29 cellular contexts compared by ENCODE assay signal in the genomic region with DNA sequence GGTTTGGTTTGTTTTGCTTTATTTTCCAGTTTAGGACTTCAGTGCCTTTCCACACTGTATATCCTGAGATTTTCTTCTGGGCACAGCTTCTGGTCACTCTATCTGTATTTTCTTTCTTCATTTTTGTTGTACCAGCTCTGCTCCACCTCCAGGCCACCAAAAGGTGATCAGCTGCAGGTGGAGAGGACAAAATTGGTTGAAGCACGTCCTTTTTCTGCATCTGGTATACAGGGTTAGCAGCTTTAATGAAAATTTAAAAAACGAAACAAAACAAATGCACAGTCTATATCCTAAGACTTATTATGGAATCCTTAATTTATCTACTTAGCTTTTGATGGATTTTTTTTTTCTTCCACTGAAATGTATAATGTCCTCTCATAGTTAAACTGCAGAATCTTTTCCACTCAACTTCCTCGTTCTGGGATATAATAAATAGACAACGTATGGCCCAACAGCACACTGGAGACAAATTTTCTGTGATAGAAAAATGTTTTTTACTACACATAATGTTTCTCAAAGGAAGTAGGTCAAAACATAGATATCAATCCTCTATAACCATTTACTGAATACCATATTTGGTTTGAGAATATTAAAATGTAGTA. TPM values are rescaled to one million over a fixed set of nuclear protein-coding genes. Genes with fewer than 3 reads are reported as not detected.
"Had no signal": no experiment of that assay in that cellular context is flagged by ENCODE, and none has a peak within 500 bp of the region (broad histone marks: within the 10 kb centered on the region; RNA-seq: fewer than 3 reads in every experiment).

No MANE protein-coding gene starts in this region.

- H3K4me1 ChIP-seq: colonic mucosa, esophagus muscularis mucosa, esophagus squamous epithelium, foreskin keratinocyte, gastrocnemius medialis, gastroesophageal sphincter, heart left ventricle, heart right ventricle had no signal

- H3K27ac ChIP-seq: colonic mucosa, coronary artery, dorsolateral prefrontal cortex, epithelial cell of prostate, esophagus muscularis mucosa, esophagus squamous epithelium, foreskin keratinocyte, gastrocnemius medialis, gastroesophageal sphincter, heart left ventricle, heart right ventricle had no signal

- ATAC-seq: effector memory CD8-positive, alpha-beta T cell; esophagus mucosa; foreskin keratinocyte; gastrocnemius medialis; gastroesophageal sphincter; heart left ventricle; heart right ventricle had no signal

- H3K36me3 ChIP-seq: colonic mucosa, esophagus muscularis mucosa, esophagus squamous epithelium, gastrocnemius medialis, gastroesophageal sphincter, heart left ventricle, heart right ventricle had no signal

- H3K9me3 Mint-ChIP-seq: dendritic cell treated with granulocyte-macrophage colony-stimulating factor and Interleukin-4, amounts not matched to agents 40 ng/mL and 50 ng/mL, for 4 days; effector memory CD8-positive, alpha-beta T cell; endodermal cell had no signal

- H3K27me3 ChIP-seq: dorsolateral prefrontal cortex, gastrocnemius medialis, gastroesophageal sphincter had no signal

- H3K4me3 ChIP-seq: colonic mucosa, coronary artery, dorsolateral prefrontal cortex, esophagus muscularis mucosa, esophagus squamous epithelium, gastrocnemius medialis, gastroesophageal sphincter, heart left ventricle, heart right ventricle had no signal

- H3K4me3 Mint-ChIP-seq: dendritic cell treated with granulocyte-macrophage colony-stimulating factor and Interleukin-4, amounts not matched to agents 40 ng/mL and 50 ng/mL, for 4 days; effector memory CD8-positive, alpha-beta T cell; endodermal cell had no signal

- FAIRE-seq: colon, endometrium, endothelial cell of umbilical vein, frontal cortex had no signal

- DNase-seq: colonic mucosa; cortex of kidney; dermis blood vessel endothelial cell; dorsolateral prefrontal cortex; effector CD4-positive, alpha-beta T cell; effector CD8-positive, alpha-beta T cell; effector memory CD4-positive, alpha-beta T cell; effector memory CD8-positive, alpha-beta T cell; endodermal cell; erythroblast; esophagus squamous epithelium; foreskin fibroblast; foreskin keratinocyte; foreskin melanocyte; gastrocnemius medialis; glutamatergic neuron; head of caudate nucleus; heart left ventricle; heart right ventricle had no signal

- H3K9me3 ChIP-seq: colonic mucosa, esophagus muscularis mucosa, esophagus squamous epithelium, gastrocnemius medialis, gastroesophageal sphincter, heart left ventricle, heart right ventricle had no signal

- H3K27ac Mint-ChIP-seq: dendritic cell treated with granulocyte-macrophage colony-stimulating factor and Interleukin-4, amounts not matched to agents 40 ng/mL and 50 ng/mL, for 4 days; effector memory CD8-positive, alpha-beta T cell; endodermal cell had no signal

RNA-seq across cellular contexts. Expression of a gene that starts 10.7 kb away (rescaled TPM):
- total RNA-seq: foreskin keratinocyte had no signal
- polyA plus RNA-seq: foreskin keratinocyte had no signal
